In genomic region chr5:8848997-8849585, GRCh38 we compare ENCODE assay signal across 13 cellular contexts.
DNase-seq lines count a peak whose midpoint lies in the region; ATAC-seq and TF ChIP-seq lines count a peak whose summit lies in the region.
"Had no signal": no experiment of that assay in that cellular context is flagged by ENCODE, and none has a peak within 500 bp of the region (broad histone marks: within the 10 kb centered on the region; RNA-seq: fewer than 3 reads in every experiment).

No MANE protein-coding gene starts in this region.

- BruUV-seq in IMR-90 (replicated peaks; lab: Mats Ljungman, UMichigan): no TSS peak

- H4K91ac ChIP-seq in IMR-90 (ENCODE audit: insufficient read depth, low read depth, low read length): no peak overlapping the region

- peak overlapping the region; percentile 4 for H2AFZ ChIP-seq in IMR-90 (replicated peaks; ENCODE audit: low read length, poor library complexity)
- H2AFZ ChIP-seq: parathyroid adenoma had no signal

- no peak overlapping the region for H3K4me2 ChIP-seq in IMR-90 (ENCODE audit: low read depth, low read length)

- H3K4me3 ChIP-seq in BJ (ENCODE audit: low read depth, low read length) (no peak overlapping the region), IMR-90 (ENCODE audit: insufficient read depth, low read depth, low read length) (no peak overlapping the region), cardiac fibroblast (replicated peaks in 1 of 2; ENCODE audit: low read depth in 2 of 2, low read length in 2 of 2) (no peak overlapping the region), lower lobe of right lung (no peak overlapping the region)
- H3K4me3 ChIP-seq: BLaER1 treated with 17β-estradiol and CSF1 and Interleukin-3, amounts not matched to agents 10 nM and 100 nM had no signal

- H3K9ac ChIP-seq in IMR-90 (ENCODE audit: low read depth, low read length): no peak overlapping the region
- H3K9ac ChIP-seq: BLaER1 treated with 17β-estradiol and CSF1 and Interleukin-3, amounts not matched to agents 10 nM and 100 nM; parathyroid adenoma had no signal

- no peak for TF ChIP-seq POLR2A in IMR-90 (IDR thresholded peaks at IDR 0.05; ENCODE audit: low read depth, low read length)

- peak overlapping the region; percentile 23 for H2BK20ac ChIP-seq in IMR-90 (ENCODE audit: low read depth, low read length)

- H2BK15ac ChIP-seq in IMR-90 (ENCODE audit: low read depth, low read length): peak overlapping the region; percentile 11; the same call in 1 of the 3 replicates

- H3K4me1 ChIP-seq in IMR-90 (ENCODE audit: control insufficient read depth, insufficient read depth, low read length) (peaks cover 10% of the 10 kb centered on the region), lower lobe of right lung (no peaks in the 10 kb centered on the region)
- H3K4me1 ChIP-seq: parathyroid adenoma had no signal

- ATAC-seq in IMR-90 (ENCODE audit: low read depth) (peak; percentile 56), lower lobe of right lung (no peak), Right ventricle myocardium inferior (no peak)

- peak overlapping the region; percentile 46 for H2BK5ac ChIP-seq in IMR-90 (ENCODE audit: low read depth, low read length, poor library complexity, severe bottlenecking)

- H4K5ac ChIP-seq in IMR-90 (ENCODE audit: low read depth, low read length): no peak overlapping the region

- WGBS in IMR-90 (ENCODE audit: extremely low coverage in 2 of 2, insufficient read length in 1 of 2), 2 experiments: 28% methylated on average over 2 of the region's 3 CpGs; no CpG with 5 or more reads in 1 of the 2 experiments

- intact Hi-C loops in IMR-90 (cut with micrococcal nuclease) (loop anchor here (1.0 to 10.0 kb wide), 4 partner anchors 202 to 924 kb away; no protein-coding TSS in a partner anchor), lower lobe of right lung (cut with DNase I) (no loop called here), Right ventricle myocardium inferior (cut with DNase I) (no loop called here)

- H2BK120ac ChIP-seq in IMR-90 (ENCODE audit: low read depth, low read length): peak overlapping the region; percentile 39; the same call in 1 of the 2 replicates

- H3K9me3 ChIP-seq in IMR-90 (ENCODE audit: control insufficient read depth, insufficient read depth, low read length) (no peaks in the 10 kb centered on the region), lower lobe of right lung (no peaks in the 10 kb centered on the region)
- H3K9me3 ChIP-seq: BLaER1 treated with 17β-estradiol and CSF1 and Interleukin-3, amounts not matched to agents 10 nM and 100 nM had no signal

- in situ Hi-C loops in IMR-90 (cut with MboI; ENCODE audit: low sequenced_read_pairs): no loop called here

- H3K36me3 ChIP-seq in BJ (ENCODE audit: control insufficient read depth, insufficient read depth, low read length): no peaks in the 10 kb centered on the region
- no peaks in the 10 kb centered on the region for H3K36me3 ChIP-seq in IMR-90 (ENCODE audit: control insufficient read depth, insufficient read depth, low read length)
- no peaks in the 10 kb centered on the region for H3K36me3 ChIP-seq in lower lobe of right lung
- H3K36me3 ChIP-seq: BLaER1 treated with 17β-estradiol and CSF1 and Interleukin-3, amounts not matched to agents 10 nM and 100 nM had no signal

- DNase-seq in BJ (ENCODE audit: low read depth) (peak; percentile 80), IMR-90 (peak; percentile 89), cardiac fibroblast (ENCODE audit: low read depth in 2 of 2) (peak; percentile 75 to 95), lung microvascular endothelial cell (ENCODE audit: low read depth in 2 of 2) (peak; percentile 78 to 87), lower lobe of right lung (no peak), GM10248 (ENCODE audit: extremely low spot score) (no peak), Right ventricle myocardium inferior (ENCODE audit: missing footprints) (no peak)
- no peak for DNase-seq in stimulated activated CD4-positive, alpha-beta T cell treated with anti-CD3 and anti-CD28 coated beads, Interleukin-4, amount 100 ng/mL, for 1 hour
- DNase-seq: GDM1; hippocampal formation; stimulated activated CD4-positive, alpha-beta T cell treated with anti-CD3 and anti-CD28 coated beads, Interleukin-1b, Interleukin-23, amount 100 ng/mL, for 48 hours had no signal

- TF ChIP-seq RAD21 in IMR-90 (IDR thresholded peaks at IDR 0.05; ENCODE audit: low read length): no peak

- H2AK5ac ChIP-seq in IMR-90 (ENCODE audit: low read depth, low read length): no peak overlapping the region; the same call in 1 of the 2 replicates

- peak overlapping the region; percentile 37; the same call in 1 of the 2 replicates for H3K4ac ChIP-seq in IMR-90 (ENCODE audit: low read depth, low read length)

- peak overlapping the region; percentile 63; the same call in 1 of the 2 replicates for H3K23ac ChIP-seq in IMR-90 (ENCODE audit: low read depth, low read length)

- no peak overlapping the region; the same call in 1 of the 2 replicates for H3K14ac ChIP-seq in IMR-90 (replicated peaks; ENCODE audit: low read depth, low read length)

- H3K18ac ChIP-seq in IMR-90 (ENCODE audit: low read depth, low read length): no peak overlapping the region

- POLR2A ChIA-PET in BJ (lab: Charles Lee): no interaction called here
- POLR2A ChIA-PET in IMR-90 (lab: Charles Lee; ENCODE audit: unreplicated experiment): no interaction called here
- POLR2A ChIA-PET in GM10248 (lab: Yijun Ruan, JAX): no interaction called here

- CTCF ChIA-PET in BJ (lab: Yijun Ruan, JAX) (no interaction called here), IMR-90 (lab: Yijun Ruan, JAX) (no interaction called here), GM10248 (lab: Yijun Ruan, JAX) (no interaction called here)

- TF ChIP-seq CTCF in BJ (IDR thresholded peaks at IDR 0.05; ENCODE audit: insufficient read depth, low read depth, low read length): no peak
- no peak for TF ChIP-seq CTCF in IMR-90 (conservative IDR thresholded peaks at IDR 0.05; ENCODE audit: low read depth, low read length)
- no peak for TF ChIP-seq CTCF in cardiac fibroblast (IDR thresholded peaks at IDR 0.05; ENCODE audit: low read depth, low read length)
- no peak for TF ChIP-seq CTCF in lower lobe of right lung (IDR thresholded peaks at IDR 0.05)
- TF ChIP-seq CTCF in GM10248 (IDR thresholded peaks at IDR 0.05; ENCODE audit: control extremely low read depth, extremely low read depth, low read depth, missing control alignments): no peak

- no peaks in the 10 kb centered on the region for H4K20me1 ChIP-seq in IMR-90 (ENCODE audit: insufficient read depth, low read length)
- H4K20me1 ChIP-seq: BLaER1 treated with 17β-estradiol and CSF1 and Interleukin-3, amounts not matched to agents 10 nM and 100 nM had no signal

- no peaks in the 10 kb centered on the region for H3K27me3 ChIP-seq in BJ (ENCODE audit: control insufficient read depth, insufficient read depth, low read length)
- no peaks in the 10 kb centered on the region for H3K27me3 ChIP-seq in IMR-90 (ENCODE audit: control insufficient read depth, insufficient read depth, low read length)
- no peaks in the 10 kb centered on the region for H3K27me3 ChIP-seq in lower lobe of right lung (ENCODE audit: low read depth)
- H3K27me3 ChIP-seq: BLaER1 treated with 17β-estradiol and CSF1 and Interleukin-3, amounts not matched to agents 10 nM and 100 nM had no signal

- peaks cover 9% of the 10 kb centered on the region for H3K9me1 ChIP-seq in IMR-90 (ENCODE audit: insufficient read depth, low read length)

- dilution Hi-C loops in IMR-90 (cut with HindIII; ENCODE audit: low sequenced_read_pairs, unreplicated experiment): no loop called here

- H3K79me1 ChIP-seq in IMR-90 (ENCODE audit: low read depth in 1 of 2, low read length in 2 of 2): no peaks in the 10 kb centered on the region

- peak overlapping the region in 1 of 2 experiments; percentile 4; a peak in 1 of 4 replicates for H4K8ac ChIP-seq in IMR-90 (ENCODE audit: low read depth in 2 of 2, low read length in 2 of 2)

- no peak overlapping the region for H2AK9ac ChIP-seq in IMR-90 (replicated peaks; ENCODE audit: low read depth, low read length, poor library complexity)

- H3K56ac ChIP-seq in IMR-90 (ENCODE audit: extremely low read depth, insufficient read depth, low read length): no peak overlapping the region

- H3K27ac ChIP-seq in IMR-90 (ENCODE audit: insufficient read depth, low read length) (no peak overlapping the region), lower lobe of right lung (no peak overlapping the region)
- H3K27ac ChIP-seq: BLaER1 treated with 17β-estradiol and CSF1 and Interleukin-3, amounts not matched to agents 10 nM and 100 nM; parathyroid adenoma had no signal

TF ChIP-seq in IMR-90, 13 proteins besides CTCF, POLR2A, EP300 and RAD21:
- TF ChIP-seq, protein P1, sequence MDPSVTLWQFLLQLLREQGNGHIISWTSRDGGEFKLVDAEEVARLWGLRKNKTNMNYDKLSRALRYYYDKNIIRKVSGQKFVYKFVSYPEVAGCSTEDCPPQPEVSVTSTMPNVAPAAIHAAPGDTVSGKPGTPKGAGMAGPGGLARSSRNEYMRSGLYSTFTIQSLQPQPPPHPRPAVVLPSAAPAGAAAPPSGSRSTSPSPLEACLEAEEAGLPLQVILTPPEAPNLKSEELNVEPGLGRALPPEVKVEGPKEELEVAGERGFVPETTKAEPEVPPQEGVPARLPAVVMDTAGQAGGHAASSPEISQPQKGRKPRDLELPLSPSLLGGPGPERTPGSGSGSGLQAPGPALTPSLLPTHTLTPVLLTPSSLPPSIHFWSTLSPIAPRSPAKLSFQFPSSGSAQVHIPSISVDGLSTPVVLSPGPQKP (IDR thresholded peaks at IDR 0.05; ENCODE audit: borderline replicate concordance, low read depth, low read length): no peak
- TF ChIP-seq FOS (IDR thresholded peaks at IDR 0.05; ENCODE audit: low read depth, low read length): peak; percentile 49; the same call in 1 of the 2 replicates
- TF ChIP-seq BHLHE40 (IDR thresholded peaks at IDR 0.05; ENCODE audit: low read depth, low read length): peak; percentile 44; the same call in 1 of the 2 replicates
- peak; percentile 48; the same call in 1 of the 2 replicates for TF ChIP-seq CEBPB (IDR thresholded peaks at IDR 0.05; ENCODE audit: low read depth, low read length)

Comparison
In these comparisons a context has a peak if more than half of its experiments do, and no peak if none do; other contexts are left out.
1. DNase-seq: peak in BJ (single experiment), IMR-90 (single experiment), cardiac fibroblast (2 of 2) and lung microvascular endothelial cell (2 of 2); none in lower lobe of right lung (single experiment), GM10248 (single experiment), Right ventricle myocardium inferior (single experiment) and stimulated activated CD4-positive, alpha-beta T cell treated with anti-CD3 and anti-CD28 coated beads, Interleukin-4, amount 100 ng/mL, for 1 hour (single experiment).